In the genomic region with DNA sequence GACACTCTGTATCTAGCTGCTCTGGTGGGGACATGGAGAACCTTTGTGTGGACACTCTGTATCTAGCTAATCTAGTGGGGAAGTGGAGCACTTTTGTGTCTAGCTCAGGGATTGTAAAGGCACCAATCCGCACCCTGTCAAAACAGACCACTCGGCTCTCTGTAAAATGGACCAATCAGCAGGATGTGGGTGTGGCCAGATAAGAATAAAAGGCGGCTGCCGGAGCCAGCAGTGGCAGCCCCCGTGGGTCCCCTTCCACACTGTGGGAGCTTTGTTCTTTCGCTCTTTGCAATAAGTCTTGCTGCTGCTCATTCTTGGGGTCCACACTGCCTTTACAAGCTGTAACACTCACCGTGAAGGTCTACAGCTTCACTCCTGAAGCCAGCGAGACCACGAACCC, we compare ENCODE assay signal across 4 cellular contexts. TPM values are rescaled to one million over a fixed set of nuclear protein-coding genes. Genes with fewer than 3 reads are reported as not detected.
"Had no signal": no experiment of that assay in that cellular context is flagged by ENCODE, and none has a peak within 500 bp of the region (broad histone marks: within the 10 kb centered on the region; RNA-seq: fewer than 3 reads in every experiment).

No MANE protein-coding gene starts in this region.

RNA-seq across cellular contexts. Expression of gene GPX6, which starts 3.2 kb away (rescaled TPM):
- total RNA-seq: LHCN-M2, M059J, MCF 10A, NCI-H460 had no signal

RNA-seq across cellular contexts. Expression of gene GPX5, which starts 13.3 kb away (rescaled TPM):
- total RNA-seq: LHCN-M2, M059J, MCF 10A, NCI-H460 had no signal
